ENCODE assay signal across 13 cellular contexts in the genomic region with DNA sequence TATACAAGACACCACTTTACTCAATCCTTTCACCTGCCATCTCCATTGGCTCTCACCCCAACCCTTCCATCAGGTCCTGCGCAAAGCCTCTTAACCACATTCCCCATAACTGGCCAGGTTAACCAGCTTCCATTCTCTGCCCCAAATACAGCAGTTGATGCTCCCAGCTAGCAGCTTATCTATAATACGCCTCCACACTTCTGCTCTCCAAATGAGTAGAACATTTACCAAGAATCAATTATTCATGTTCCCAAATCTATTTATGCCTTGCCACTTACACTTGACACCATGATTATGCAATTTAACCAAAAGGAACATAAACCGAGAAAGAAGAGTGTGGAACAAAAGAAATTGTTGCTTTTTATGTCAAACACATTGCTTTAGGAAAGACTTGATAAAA.
"Had no signal": no experiment of that assay in that cellular context is flagged by ENCODE, and none has a peak within 500 bp of the region (broad histone marks: within the 10 kb centered on the region; RNA-seq: fewer than 3 reads in every experiment).

No MANE protein-coding gene starts in this region.

- H3K4me3 ChIP-seq: coronary artery had no signal

- ATAC-seq: activated CD4-positive, CD25-positive, alpha-beta regulatory T cell treated with anti-CD3 and anti-CD28 coated beads, Interleukin-2, amount 50 U/mL, for 24 hours had no signal

- DNase-seq: central memory CD4-positive, alpha-beta T cell; erythroblast; foreskin melanocyte; glutamatergic neuron; hippocampal formation; islet precursor cell; occipital lobe; stimulated activated CD4-positive, alpha-beta T cell treated with anti-CD3 and anti-CD28 coated beads, Interleukin-2, amount 100 ng/mL, for 24 hours; stimulated activated naive CD4-positive, alpha-beta T cell treated with Interleukin-2 at 50 U/mL for 16 hours; substantia nigra; T-helper 1 cell had no signal
